Comparison of ENCODE assay signal across 17 cellular contexts in genomic region chr18:54217624-54218023, GRCh38. TPM values are rescaled to one million over a fixed set of nuclear protein-coding genes. Genes with fewer than 3 reads are reported as not detected.
DNase-seq lines count a peak whose midpoint lies in the region; ATAC-seq and TF ChIP-seq lines count a peak whose summit lies in the region.
"Had no signal": no experiment of that assay in that cellular context is flagged by ENCODE, and none has a peak within 500 bp of the region (broad histone marks: within the 10 kb centered on the region; RNA-seq: fewer than 3 reads in every experiment).

No MANE protein-coding gene starts in this region.

- intact Hi-C loops in breast epithelium (cut with DNase I; ENCODE audit: low total_unique reads): no loop called here

- H3K9me3 ChIP-seq in Peyer's patch (no peaks in the 10 kb centered on the region), breast epithelium (no peaks in the 10 kb centered on the region)
- H3K9me3 ChIP-seq: stomach had no signal

- peak; percentile 48 for ATAC-seq in GM18868 (IDR thresholded peaks at IDR 0.05; ENCODE audit: unreplicated experiment)
- ATAC-seq in GM21786 (IDR thresholded peaks at IDR 0.05; ENCODE audit: unreplicated experiment): peak; percentile 39
- peak; percentile 53 for ATAC-seq in HG03460 (IDR thresholded peaks at IDR 0.05; ENCODE audit: unreplicated experiment)

- H3K27me3 ChIP-seq in Peyer's patch (no peaks in the 10 kb centered on the region), breast epithelium (no peaks in the 10 kb centered on the region)
- H3K27me3 ChIP-seq: stomach had no signal

- TF ChIP-seq CTCF in type B pancreatic cell (conservative IDR thresholded peaks at IDR 0.05): no peak
- no peak for TF ChIP-seq CTCF in Peyer's patch (IDR thresholded peaks at IDR 0.05)
- TF ChIP-seq CTCF in breast epithelium (IDR thresholded peaks at IDR 0.05): no peak

- H3K27me3 Mint-ChIP-seq in type B pancreatic cell: no peaks in the 10 kb centered on the region

- peaks cover 20% of the 10 kb centered on the region for H3K36me3 Mint-ChIP-seq in type B pancreatic cell

- no peak overlapping the region for H3K4me3 ChIP-seq in Peyer's patch
- H3K4me3 ChIP-seq in breast epithelium: no peak overlapping the region
- H3K4me3 ChIP-seq: PC-9, stomach had no signal

- H3K4me1 ChIP-seq in Peyer's patch (peaks cover 2 to 32% (median 5%) of the 10 kb centered on the region in 4 donors), breast epithelium (no peaks in the 10 kb centered on the region)

- no peak for TF ChIP-seq POLR2A in Peyer's patch (IDR thresholded peaks at IDR 0.05)
- no peak for TF ChIP-seq POLR2A in breast epithelium (IDR thresholded peaks at IDR 0.05)

- H3K4me1 Mint-ChIP-seq in type B pancreatic cell (ENCODE audit: unreplicated experiment): peaks cover 26% of the 10 kb centered on the region

- H3K4me3 Mint-ChIP-seq in type B pancreatic cell: peak overlapping the region; percentile 12

- DNase-seq in type B pancreatic cell (ENCODE audit: extremely low spot score, unreplicated experiment): no peak
- DNase-seq in Peyer's patch: no peak
- DNase-seq in occipital lobe (lab: John Stamatoyannopoulos, UW): no peak
- DNase-seq in breast epithelium (ENCODE audit: low spot score in 2 of 2): no peak
- DNase-seq: activated naive CD4-positive, alpha-beta T cell treated with anti-CD3 and anti-CD28 coated beads, Interleukin-2, amount 50 U/mL, for 16 hours; central memory CD4-positive, alpha-beta T cell; DMS 273 treated with DMSO at 0.1 percent for 48 hours; KG1; mesendoderm; NCI-H2107; PC-9; stimulated activated CD4-positive, alpha-beta T cell treated with anti-CD3 and anti-CD28 coated beads, Interleukin-4, amount 100 ng/mL, for 24 hours; stomach had no signal

- H3K27ac Mint-ChIP-seq in type B pancreatic cell: peak overlapping the region; percentile 32

- H3K9me3 Mint-ChIP-seq in type B pancreatic cell: no peaks in the 10 kb centered on the region

- H3K36me3 ChIP-seq in Peyer's patch (no peaks in the 10 kb centered on the region), breast epithelium (no peaks in the 10 kb centered on the region)
- H3K36me3 ChIP-seq: stomach had no signal

- H3K27ac ChIP-seq in Peyer's patch (no peak overlapping the region), breast epithelium (no peak overlapping the region)
- H3K27ac ChIP-seq: epithelial cell of prostate, PC-9, stomach had no signal

RNA-seq across cellular contexts. Expression of gene MBD2, which starts 6.8 kb away (rescaled TPM):
- total RNA-seq in type B pancreatic cell (ENCODE audit: low replicate concordance) (48.8 and 100 TPM in 2 replicates), Peyer's patch (10 to 100 TPM; 27.5 to 44.6 (median 34.0) TPM), occipital lobe (20.1 TPM), breast epithelium (10 to 100 TPM; 46.2 to 61.9 (median 50.6) TPM)

RNA-seq across cellular contexts. Expression of gene POLI, which starts 51.7 kb away (rescaled TPM):
- total RNA-seq in type B pancreatic cell (ENCODE audit: low replicate concordance) (29.0 and 44.2 TPM in 2 replicates), Peyer's patch (10 to 100 TPM; 12.3 to 35.5 (median 25.0) TPM), occipital lobe (131 TPM), breast epithelium (10 to 100 TPM; 46.9 to 67.6 (median 47.0) TPM)
